Comparison of ENCODE assay signal across 8 cellular contexts in genomic region chr19:35557539-35558399, GRCh38. TPM values are rescaled to one million over a fixed set of nuclear protein-coding genes. Genes with fewer than 3 reads are reported as not detected.
DNase-seq lines count a peak whose midpoint lies in the region; ATAC-seq and TF ChIP-seq lines count a peak whose summit lies in the region.

No MANE protein-coding gene starts in this region.

- H3K27ac ChIP-seq in A673 (ENCODE audit: low read depth, low read length, poor library complexity, severe bottlenecking) (no peak overlapping the region), HEK293 (ENCODE audit: extremely low read depth, low read depth, low read length) (no peak overlapping the region), coronary artery (no peak overlapping the region), lower lobe of right lung (no peak overlapping the region)

- CTCF ChIA-PET in A673 (lab: Charles Lee) = interaction anchor here (0.5 to 0.6 kb wide), 4 partner anchors 10 to 490 kb away, joined by 3 to 4 read pairs (median 3); no protein-coding TSS in a partner anchor
- CTCF ChIA-PET in HEK293 (lab: Yijun Ruan, JAX) = interaction anchor here (0.6 to 4.7 kb wide), 11 partner anchors 10 to 374 kb away, joined by 3 to 53 read pairs (median 4); partner anchors contain the start of gene COX6B1
- CTCF ChIA-PET in WTC11 (lab: Charles Lee) = interaction anchor here (0.6 to 3.9 kb wide), 37 partner anchors 9 to 491 kb away, joined by 3 to 62 read pairs (median 5); partner anchors contain the start of genes COX6B1, DMKN, HAUS5 and KIRREL2

- peak overlapping the region; percentile 55; the same call in 1 of the 2 replicates for H3K27ac Mint-ChIP-seq in WTC11

- no peaks in the 10 kb centered on the region for H3K9me3 ChIP-seq in A673 (ENCODE audit: low read depth, low read length, poor library complexity, severe bottlenecking)
- no peaks in the 10 kb centered on the region; the same call in 1 of the 2 replicates for H3K9me3 ChIP-seq in HEK293 (ENCODE audit: control insufficient read depth, insufficient read depth, low read depth, low read length)
- no peaks in the 10 kb centered on the region for H3K9me3 ChIP-seq in lower lobe of right lung

- no peaks in the 10 kb centered on the region for H3K36me3 Mint-ChIP-seq in WTC11

- peak; percentile 31; the same call in 1 of the 2 replicates for TF ChIP-seq CTCF in A673 (conservative IDR thresholded peaks at IDR 0.05; ENCODE audit: low read depth, low read length)
- no peak for TF ChIP-seq CTCF in HEK293 (tag by site-specific recombination; IDR thresholded peaks at IDR 0.05)
- TF ChIP-seq CTCF in WTC11 (IDR thresholded peaks at IDR 0.05) = no peak
- TF ChIP-seq CTCF in coronary artery (IDR thresholded peaks at IDR 0.05) = no peak
- no peak for TF ChIP-seq CTCF in lower lobe of right lung (IDR thresholded peaks at IDR 0.05)

- H3K27me3 Mint-ChIP-seq in WTC11 (ENCODE audit: low read depth) = peaks cover 55% of the 10 kb centered on the region

- H3K27me3 ChIP-seq in A673 (replicated peaks; ENCODE audit: insufficient read depth, low read depth, low read length, poor library complexity) (peaks cover 18% of the 10 kb centered on the region), lower lobe of right lung (ENCODE audit: low read depth) (peaks cover 37% of the 10 kb centered on the region)

- peak overlapping the region; percentile 47 for H3K4me3 ChIP-seq in A673 (ENCODE audit: low read depth, low read length, poor library complexity, severe bottlenecking)
- peak overlapping the region; percentile 22 for H3K4me3 ChIP-seq in HEK293 (ENCODE audit: low read depth, low read length)
- peak overlapping the region; percentile 64 for H3K4me3 ChIP-seq in coronary artery
- H3K4me3 ChIP-seq in lower lobe of right lung = peak overlapping the region; percentile 48

- peaks cover 12% of the 10 kb centered on the region for H3K4me1 Mint-ChIP-seq in WTC11

- intact Hi-C loops in A673 (cut with micrococcal nuclease; ENCODE audit: unreplicated experiment) = no loop called here
- intact Hi-C loops in lower lobe of right lung (cut with DNase I) = no loop called here

- H3K4me1 ChIP-seq in A673 (ENCODE audit: insufficient read depth, low read length, poor library complexity, severe bottlenecking) (no peaks in the 10 kb centered on the region), HEK293 (ENCODE audit: control insufficient read depth, insufficient read depth, low read length) (peaks cover 10% of the 10 kb centered on the region), lower lobe of right lung (peaks cover 7% of the 10 kb centered on the region)

- POLR2A ChIA-PET in A673 (lab: Charles Lee; ENCODE audit: low non-redundant PET) (interaction anchor here (0.7 kb wide), 1 partner anchor 118 kb away, joined by 8 read pairs; no protein-coding TSS in a partner anchor), HEK293 (lab: Yijun Ruan, JAX) (interaction anchor here (0.5 to 2.1 kb wide), 15 partner anchors 9 to 188 kb away, joined by 3 to 12 read pairs (median 4); partner anchors contain the start of genes COX6B1, HAUS5, PSENEN and RBM42), WTC11 (lab: Charles Lee) (interaction anchor here (0.6 to 1.8 kb wide), 12 partner anchors 9 to 312 kb away, joined by 3 to 14 read pairs (median 3); partner anchors contain the start of genes COX6B1, DMKN and HAUS5)

- no peaks in the 10 kb centered on the region for H3K36me3 ChIP-seq in A673 (ENCODE audit: insufficient read depth, low read length, poor library complexity, severe bottlenecking)
- H3K36me3 ChIP-seq in HEK293 (ENCODE audit: control insufficient read depth in 2 of 2, insufficient read depth in 1 of 2, low read length in 2 of 2) = no peaks in the 10 kb centered on the region
- no peaks in the 10 kb centered on the region for H3K36me3 ChIP-seq in lower lobe of right lung

- no TSS peak for BruUV-seq in A673 (replicated peaks; lab: Mats Ljungman, UMichigan)

- ATAC-seq in WTC11 (peak; percentile 86), lower lobe of right lung (peak; percentile 66 to 79), HG02970 (IDR thresholded peaks at IDR 0.05; ENCODE audit: low FRiP score, unreplicated experiment) (no peak), HG03025 (IDR thresholded peaks at IDR 0.05; ENCODE audit: low FRiP score, unreplicated experiment) (no peak)

- DNase-seq in A673 (ENCODE audit: low spot score) (peak; percentile 83), WTC11 (ENCODE audit: low spot score) (peak; percentile 100), coronary artery (ENCODE audit: low spot score) (no peak), lower lobe of right lung (peak; percentile 79)
- peak; percentile 44 to 59 for DNase-seq in stimulated activated CD8-positive, alpha-beta memory T cell treated with anti-CD3 and anti-CD28 coated beads, Interleukin-15, amount 100 ng/mL, for 48 hours (ENCODE audit: low read depth in 2 of 2)

- H3K9me3 Mint-ChIP-seq in WTC11 = no peaks in the 10 kb centered on the region

- H3K4me3 Mint-ChIP-seq in WTC11 = peak overlapping the region; percentile 87

TF ChIP-seq in HEK293, 187 proteins besides CTCF, POLR2A, EP300 and RAD21 (continues in another document):
- TF ChIP-seq ZNF335 (tag by site-specific recombination; conservative IDR thresholded peaks at IDR 0.05) (peak; percentile 94), ZNF132 (tag by site-specific recombination; IDR thresholded peaks at IDR 0.05; ENCODE audit: borderline replicate concordance) (no peak), MYNN (tag by site-specific recombination; IDR thresholded peaks at IDR 0.05; ENCODE audit: borderline replicate concordance) (no peak), ZNF561 (tag by site-specific recombination; IDR thresholded peaks at IDR 0.05; ENCODE audit: borderline replicate concordance) (no peak), KLF17 (tag by site-specific recombination; IDR thresholded peaks at IDR 0.05) (peak; percentile 32; the same call in 1 of the 2 replicates), ZNF341 (tag by site-specific recombination; IDR thresholded peaks at IDR 0.05; ENCODE audit: low read depth) (no peak), ZNF549 (tag by site-specific recombination; IDR thresholded peaks at IDR 0.05) (no peak)
- TF ChIP-seq, protein P1, sequence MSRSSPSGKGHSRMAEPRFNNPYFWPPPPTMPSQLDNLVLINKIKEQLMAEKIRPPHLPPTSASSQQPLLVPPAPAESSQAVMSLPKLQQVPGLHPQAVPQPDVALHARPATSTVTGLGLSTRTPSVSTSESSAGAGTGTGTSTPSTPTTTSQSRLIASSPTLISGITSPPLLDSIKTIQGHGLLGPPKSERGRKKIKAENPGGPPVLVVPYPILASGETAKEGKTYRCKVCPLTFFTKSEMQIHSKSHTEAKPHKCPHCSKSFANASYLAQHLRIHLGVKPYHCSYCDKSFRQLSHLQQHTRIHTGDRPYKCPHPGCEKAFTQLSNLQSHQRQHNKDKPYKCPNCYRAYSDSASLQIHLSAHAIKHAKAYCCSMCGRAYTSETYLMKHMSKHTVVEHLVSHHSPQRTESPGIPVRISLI (tag by site-specific recombination; IDR thresholded peaks at IDR 0.05) = no peak

TF ChIP-seq in WTC11, 78 proteins besides CTCF, POLR2A, EP300 and RAD21 (continues in another document):
- TF ChIP-seq, protein P2, sequence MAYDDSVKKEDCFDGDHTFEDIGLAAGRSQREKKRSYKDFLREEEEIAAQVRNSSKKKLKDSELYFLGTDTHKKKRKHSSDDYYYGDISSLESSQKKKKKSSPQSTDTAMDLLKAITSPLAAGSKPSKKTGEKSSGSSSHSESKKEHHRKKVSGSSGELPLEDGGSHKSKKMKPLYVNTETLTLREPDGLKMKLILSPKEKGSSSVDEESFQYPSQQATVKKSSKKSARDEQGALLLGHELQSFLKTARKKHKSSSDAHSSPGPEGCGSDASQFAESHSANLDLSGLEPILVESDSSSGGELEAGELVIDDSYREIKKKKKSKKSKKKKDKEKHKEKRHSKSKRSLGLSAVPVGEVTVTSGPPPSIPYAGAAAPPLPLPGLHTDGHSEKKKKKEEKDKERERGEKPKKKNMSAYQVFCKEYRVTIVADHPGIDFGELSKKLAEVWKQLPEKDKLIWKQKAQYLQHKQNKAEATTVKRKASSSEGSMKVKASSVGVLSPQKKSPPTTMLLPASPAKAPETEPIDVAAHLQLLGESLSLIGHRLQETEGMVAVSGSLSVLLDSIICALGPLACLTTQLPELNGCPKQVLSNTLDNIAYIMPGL (CRISPR knock-in tag; IDR thresholded peaks at IDR 0.05) = peak; percentile 27; the same call in 1 of the 2 replicates
- TF ChIP-seq ERG (CRISPR knock-in tag; IDR thresholded peaks at IDR 0.05) (no peak), ZNF263 (CRISPR knock-in tag; IDR thresholded peaks at IDR 0.05; ENCODE audit: low read depth) (peak; percentile 91; the same call in 1 of the 2 replicates), SP1 (CRISPR knock-in tag; conservative IDR thresholded peaks at IDR 0.05) (peak; percentile 86), ZBTB21 (CRISPR knock-in tag; IDR thresholded peaks at IDR 0.05; ENCODE audit: borderline replicate concordance) (no peak), SMAD3 (CRISPR knock-in tag; IDR thresholded peaks at IDR 0.05; ENCODE audit: borderline replicate concordance) (no peak)

RNA-seq across cellular contexts. Expression of gene ATP4A, which starts 5.7 kb away (rescaled TPM):
- total RNA-seq in A673 (2021) (not detected in 2 replicates), WTC11 (2021) (0.59 to 1.2 TPM (median 1.1 TPM) in 3 replicates), lower lobe of right lung (not detected)

RNA-seq across cellular contexts. Expression of gene TMEM147, which starts 12.3 kb away (rescaled TPM):
- total RNA-seq in A673 (2021) (105 and 115 TPM in 2 replicates), WTC11 (2021) (132 to 135 TPM (median 132 TPM) in 3 replicates), lower lobe of right lung (81.6 TPM)

RNA-seq across cellular contexts. Expression of gene GAPDHS, which starts 24.5 kb away (rescaled TPM):
- total RNA-seq in A673 (2021) (not detected in 2 replicates), WTC11 (2021) (0.20 to 0.30 TPM in 2 of 3 replicates, not detected in the other), lower lobe of right lung (not detected)

RNA-seq across cellular contexts. Expression of gene PMIS2, which starts 28.2 kb away (rescaled TPM):
- total RNA-seq in A673 (2021) (not detected in 2 replicates), WTC11 (2021) (not detected in 3 replicates), lower lobe of right lung (not detected)

RNA-seq across cellular contexts. Expression of gene SBSN, which starts 29.7 kb away (rescaled TPM):
- total RNA-seq in A673 (2021) (not detected in 2 replicates), WTC11 (2021) (0.15 to 0.39 TPM in 2 of 3 replicates, not detected in the other), lower lobe of right lung (not detected)

Comparison
In these comparisons a context has a peak if more than half of its experiments do, and no peak if none do; other contexts are left out.
1. ATAC-seq: peak in WTC11 (single experiment) and lower lobe of right lung (2 of 2); none in HG02970 (single experiment) and HG03025 (single experiment).
2. Peak in every context shown above with its lines, with median percentiles within 50 percentile points of each other: H3K4me3 ChIP-seq.